Comparison of ENCODE assay signal across 15 cellular contexts in genomic region chr10:34993782-34994181, GRCh38.
DNase-seq lines count a peak whose midpoint lies in the region; ATAC-seq and TF ChIP-seq lines count a peak whose summit lies in the region.
"Had no signal": no experiment of that assay in that cellular context is flagged by ENCODE, and none has a peak within 500 bp of the region (broad histone marks: within the 10 kb centered on the region; RNA-seq: fewer than 3 reads in every experiment).

No MANE protein-coding gene starts in this region.

- POLR2A ChIA-PET in PC-3 (lab: Charles Lee; ENCODE audit: unreplicated experiment) = interaction anchor here (0.5 to 0.8 kb wide), 4 partner anchors 32 to 1731 kb away, joined by 3 to 9 read pairs (median 6); no protein-coding TSS in a partner anchor

- CTCF ChIA-PET in PC-3 (lab: Charles Lee) = interaction anchor here (0.6 to 3.8 kb wide), 17 partner anchors 10 to 338 kb away, joined by 3 to 124 read pairs (median 7); partner anchors contain the start of gene CREM

- H3K18ac ChIP-seq in trophoblast cell (ENCODE audit: low read length) = no peak overlapping the region

- H3K79me2 ChIP-seq in PC-3 (ENCODE audit: low read length) (no peaks in the 10 kb centered on the region), trophoblast cell (ENCODE audit: control insufficient read depth, insufficient read depth, low read length, poor library complexity) (no peaks in the 10 kb centered on the region)

- H3K79me1 ChIP-seq in trophoblast cell (ENCODE audit: low read length) = no peaks in the 10 kb centered on the region

- H3K27me3 ChIP-seq in right atrium auricular region (no peaks in the 10 kb centered on the region), PC-3 (ENCODE audit: low read length) (no peaks in the 10 kb centered on the region), trophoblast cell (ENCODE audit: insufficient read depth, low read length) (no peaks in the 10 kb centered on the region), SJCRH30 (no peaks in the 10 kb centered on the region)

- H3K9me2 ChIP-seq in PC-3 (replicated peaks; ENCODE audit: low read length) = no peaks in the 10 kb centered on the region

- no peak overlapping the region for H4K8ac ChIP-seq in trophoblast cell (ENCODE audit: low read depth, low read length)

- peaks cover 12% of the 10 kb centered on the region for H3K4me1 Mint-ChIP-seq in activated T-helper 2 cell treated with anti-CD3 and anti-CD28 coated beads, Interferon-gamma antibody, Interleukin-2, Interleukin-4, amounts not matched to agents 10 μg/mL and 5 μg/mL and 100 μg/mL, durations not matched to agents 14 hours and 24 hours and 36 hours (ENCODE audit: low read depth)

- no peaks in the 10 kb centered on the region for H3K36me3 Mint-ChIP-seq in activated T-helper 2 cell treated with anti-CD3 and anti-CD28 coated beads, Interferon-gamma antibody, Interleukin-2, Interleukin-4, amounts not matched to agents 10 μg/mL and 5 μg/mL and 100 μg/mL, durations not matched to agents 14 hours and 24 hours and 36 hours (ENCODE audit: low read depth)

- ATAC-seq in Right ventricle myocardium superior (ENCODE audit: poor library complexity) (peak; percentile 83), PC-3 (no peak)

- H3K9me3 ChIP-seq in right atrium auricular region = no peaks in the 10 kb centered on the region
- no peaks in the 10 kb centered on the region for H3K9me3 ChIP-seq in PC-3 (ENCODE audit: low read length)
- H3K9me3 ChIP-seq in trophoblast cell (ENCODE audit: insufficient read depth, low read depth, low read length) = no peaks in the 10 kb centered on the region
- H3K9me3 ChIP-seq in SJCRH30 (replicated peaks) = no peaks in the 10 kb centered on the region

- H3K4me2 ChIP-seq in PC-3 (ENCODE audit: low read length) = no peak overlapping the region; the same call in 1 of the 2 replicates
- no peak overlapping the region for H3K4me2 ChIP-seq in trophoblast cell (ENCODE audit: low read length)

- no peak overlapping the region for H2AK5ac ChIP-seq in trophoblast cell (ENCODE audit: low read length)

- H2AFZ ChIP-seq in PC-3 (ENCODE audit: low read length) = no peak overlapping the region
- H2AFZ ChIP-seq in trophoblast cell (ENCODE audit: insufficient read depth, low read length, poor library complexity) = no peak overlapping the region

- H3K4ac ChIP-seq in trophoblast cell (ENCODE audit: low read depth, low read length) = no peak overlapping the region

- H3K4me3 Mint-ChIP-seq in activated T-helper 2 cell treated with anti-CD3 and anti-CD28 coated beads, Interferon-gamma antibody, Interleukin-2, Interleukin-4, amounts not matched to agents 10 μg/mL and 5 μg/mL and 100 μg/mL, durations not matched to agents 14 hours and 24 hours and 36 hours (ENCODE audit: low read depth) = no peak overlapping the region

- H2BK120ac ChIP-seq in trophoblast cell (ENCODE audit: insufficient read depth, low read length, poor library complexity) = no peak overlapping the region

- no peak overlapping the region for H3K27ac ChIP-seq in right atrium auricular region
- 0 out of 2 replicates have a peak overlapping the region, but pooled peaks have one; percentile 0 for H3K27ac ChIP-seq in PC-3 (ENCODE audit: low read length)
- no peak overlapping the region for H3K27ac ChIP-seq in trophoblast cell (ENCODE audit: low read depth, low read length)
- no peak overlapping the region for H3K27ac ChIP-seq in SJCRH30
- H3K27ac ChIP-seq: SK-N-MC had no signal

- H2BK12ac ChIP-seq in trophoblast cell (ENCODE audit: low read length) = peak overlapping the region; percentile 6

- H3K9ac ChIP-seq in PC-3 (ENCODE audit: low read length) (no peak overlapping the region), trophoblast cell (ENCODE audit: low read length) (no peak overlapping the region)

- no peak for TF ChIP-seq CTCF in right atrium auricular region (IDR thresholded peaks at IDR 0.05)
- no peak for TF ChIP-seq CTCF in PC-3 (conservative IDR thresholded peaks at IDR 0.05; ENCODE audit: low read depth, low read length)

- intact Hi-C loops in Right ventricle myocardium superior (cut with DNase I) (no loop called here), PC-3 (cut with micrococcal nuclease) (loop anchor here (1.0 to 5.0 kb wide), 6 partner anchors 13 to 225 kb away; no protein-coding TSS in a partner anchor)
- intact Hi-C loops in activated T-helper 2 cell treated with anti-CD3 and anti-CD28 coated beads, Interferon-gamma antibody, Interleukin-2, Interleukin-4, amounts not matched to agents 10 μg/mL and 5 μg/mL and 100 μg/mL, durations not matched to agents 14 hours and 24 hours and 36 hours (cut with micrococcal nuclease) = loop anchor here (2.0 to 10.0 kb wide), 3 partner anchors 99 to 341 kb away; partner anchors contain the start of genes CCNY and CUL2

- H3K4me3 ChIP-seq in right atrium auricular region = no peak overlapping the region
- H3K4me3 ChIP-seq in PC-3 (ENCODE audit: low read length) = no peak overlapping the region
- H3K4me3 ChIP-seq in trophoblast cell (ENCODE audit: low read depth, low read length) = no peak overlapping the region
- H3K4me3 ChIP-seq in SJCRH30 = no peak overlapping the region
- H3K4me3 ChIP-seq: SK-N-MC had no signal

- DNase-seq in Right ventricle myocardium superior (no peak), right atrium auricular region (ENCODE audit: low spot score) (no peak), PC-3 (no peak), trophoblast cell (no peak), SJCRH30 (no peak)
- DNase-seq in activated T-helper 2 cell treated with anti-CD3 and anti-CD28 coated beads, Interferon-gamma antibody, Interleukin-2, Interleukin-4, amounts not matched to agents 10 μg/mL and 5 μg/mL and 100 μg/mL, durations not matched to agents 14 hours and 24 hours and 36 hours (ENCODE audit: low spot score) = no peak
- DNase-seq in activated CD8-positive, alpha-beta memory T cell treated with anti-CD3 and anti-CD28 coated beads, Interleukin-2, amount 50 U/mL, for 4 hours = no peak
- DNase-seq: ACHN, DMS79, GOT3, NCI-H1417, NCI-H187, NCI-H2107, NCI-H510A had no signal

- no peak overlapping the region for H4K91ac ChIP-seq in trophoblast cell (ENCODE audit: low read depth, low read length)

- H3K36me3 ChIP-seq in right atrium auricular region = no peaks in the 10 kb centered on the region
- no peaks in the 10 kb centered on the region for H3K36me3 ChIP-seq in PC-3 (ENCODE audit: low read depth, low read length)
- no peaks in the 10 kb centered on the region for H3K36me3 ChIP-seq in trophoblast cell (ENCODE audit: control insufficient read depth in 1 of 2, insufficient read depth in 2 of 2, low read length in 2 of 2)
- H3K36me3 ChIP-seq in SJCRH30 = no peaks in the 10 kb centered on the region

- peaks cover 11% of the 10 kb centered on the region for H3F3A ChIP-seq in PC-3 (ENCODE audit: low read length, unreplicated experiment)

- peak overlapping the region; percentile 38 for H3K27ac Mint-ChIP-seq in activated T-helper 2 cell treated with anti-CD3 and anti-CD28 coated beads, Interferon-gamma antibody, Interleukin-2, Interleukin-4, amounts not matched to agents 10 μg/mL and 5 μg/mL and 100 μg/mL, durations not matched to agents 14 hours and 24 hours and 36 hours

- no peaks in the 10 kb centered on the region for H3K9me3 Mint-ChIP-seq in activated T-helper 2 cell treated with anti-CD3 and anti-CD28 coated beads, Interferon-gamma antibody, Interleukin-2, Interleukin-4, amounts not matched to agents 10 μg/mL and 5 μg/mL and 100 μg/mL, durations not matched to agents 14 hours and 24 hours and 36 hours

- no peak overlapping the region for H2BK5ac ChIP-seq in trophoblast cell (ENCODE audit: low read depth, low read length, poor library complexity)

- no CpG with 5 or more reads among the region's 1 CpG for WGBS in trophoblast cell (ENCODE audit: extremely low coverage, insufficient coverage, insufficient read length)

- no peak overlapping the region for H3K14ac ChIP-seq in trophoblast cell (ENCODE audit: low read length)

- H4K20me1 ChIP-seq in PC-3 (ENCODE audit: low read length) = no peaks in the 10 kb centered on the region

- H4K12ac ChIP-seq in trophoblast cell (ENCODE audit: low read depth, low read length) = no peak overlapping the region

- H3K27me3 Mint-ChIP-seq in activated T-helper 2 cell treated with anti-CD3 and anti-CD28 coated beads, Interferon-gamma antibody, Interleukin-2, Interleukin-4, amounts not matched to agents 10 μg/mL and 5 μg/mL and 100 μg/mL, durations not matched to agents 14 hours and 24 hours and 36 hours (ENCODE audit: low read depth) = no peaks in the 10 kb centered on the region

- H3K4me1 ChIP-seq in right atrium auricular region = peaks cover 0 to 7% of the 10 kb centered on the region in 2 donors
- peaks cover 33% of the 10 kb centered on the region for H3K4me1 ChIP-seq in PC-3 (ENCODE audit: insufficient read depth, low read length)
- H3K4me1 ChIP-seq in trophoblast cell (ENCODE audit: control insufficient read depth in 1 of 2, insufficient read depth in 2 of 2, low read length in 2 of 2) = peaks cover 0 to 8% of the 10 kb centered on the region in 2 experiments
- no peaks in the 10 kb centered on the region for H3K4me1 ChIP-seq in SJCRH30

- no TSS peak for BruUV-seq in PC-3 (replicated peaks; lab: Mats Ljungman, UMichigan)

- H3K23ac ChIP-seq in trophoblast cell (ENCODE audit: low read length) = no peak overlapping the region
